Comparison of ENCODE assay signal across 22 cellular contexts in the genomic region with DNA sequence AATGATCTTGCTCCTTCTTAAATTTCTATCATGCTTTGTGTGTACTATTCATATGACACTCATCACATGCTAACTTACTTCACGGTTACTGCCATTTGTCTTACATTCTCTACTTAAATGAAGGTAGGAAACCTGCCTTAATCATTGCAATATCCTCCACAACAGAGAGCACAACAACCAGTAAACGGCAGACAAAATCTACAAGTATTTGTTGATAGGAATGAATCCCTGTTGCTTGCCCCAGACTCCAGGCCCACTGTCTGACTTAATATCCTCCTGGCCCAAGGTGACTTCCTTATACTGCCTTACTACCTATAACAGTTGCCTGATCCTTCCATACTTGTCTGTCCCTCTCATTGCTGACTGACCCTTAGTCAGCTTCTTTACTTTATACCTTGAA. TPM values are rescaled to one million over a fixed set of nuclear protein-coding genes. Genes with fewer than 3 reads are reported as not detected.
DNase-seq lines count a peak whose midpoint lies in the region; ATAC-seq and TF ChIP-seq lines count a peak whose summit lies in the region.
"Had no signal": no experiment of that assay in that cellular context is flagged by ENCODE, and none has a peak within 500 bp of the region (broad histone marks: within the 10 kb centered on the region; RNA-seq: fewer than 3 reads in every experiment).

No MANE protein-coding gene starts in this region.

- H3K4me3 ChIP-seq in NB4 (ENCODE audit: low read depth, low read length) (peak overlapping the region; percentile 84), endodermal cell (ENCODE audit: low read length) (peak overlapping the region; percentile 96), skeletal muscle tissue (ENCODE audit: low read length in 3 of 3) (peak overlapping the region in 1 of 3 donors; percentile 4)
- H3K4me3 ChIP-seq: coronary artery, gastroesophageal sphincter, tibial artery had no signal

- H3K27me3 Mint-ChIP-seq in activated CD4-positive, alpha-beta T cell treated with anti-CD3 and anti-CD28 coated beads, Interleukin-2, amount 10 ng/mL, durations not matched to agents 7 days and 5 days: peaks cover 2% of the 10 kb centered on the region
- no peaks in the 10 kb centered on the region for H3K27me3 Mint-ChIP-seq in endodermal cell (ENCODE audit: insufficient read depth)
- H3K27me3 Mint-ChIP-seq: activated naive CD8-positive, alpha-beta T cell treated with anti-CD3 and anti-CD28 coated beads, Interleukin-2, amount 10 ng/mL, durations not matched to agents 7 days and 5 days; activated T-cell treated with anti-CD3 and anti-CD28 coated beads, Interleukin-2, amount 50 U/mL, for 24 hours; stimulated activated memory B cell treated with anti-CD40 and anti-IgM and Interleukin-4, amounts not matched to agents 10 μg/mL and 1 μg/mL and 100 μg/mL, for 72 hours had no signal

- no peak for TF ChIP-seq POLR2A in NB4 (IDR thresholded peaks at IDR 0.05; ENCODE audit: extremely low read depth, insufficient read length)

- 90 to 100% methylated on average over 1 to 2 of the region's 2 CpGs for WGBS in endodermal cell (ENCODE audit: insufficient coverage in 1 of 2, insufficient read length in 1 of 2), 2 experiments

- no peak for DNase-seq in activated CD4-positive, alpha-beta T cell treated with anti-CD3 and anti-CD28 coated beads, Interleukin-2, amount 10 ng/mL, durations not matched to agents 7 days and 5 days
- DNase-seq in activated CD4-positive, alpha-beta T cell treated with anti-CD3 and anti-CD28 coated beads for 48 hours: no peak
- DNase-seq in NB4 (ENCODE audit: low read depth): peak; percentile 35
- DNase-seq in endodermal cell: no peak
- DNase-seq in HPDE6-E6E7 (ENCODE audit: extremely low spot score): no peak
- no peak for DNase-seq in cortex of kidney (lab: John Stamatoyannopoulos, UW)
- DNase-seq: activated CD4-positive, alpha-beta T cell treated with anti-CD3 and anti-CD28 coated beads, Interleukin-2, amount 50 U/mL, for 48 hours; activated naive CD8-positive, alpha-beta T cell treated with anti-CD3 and anti-CD28 coated beads, Interleukin-2, amount 10 ng/mL, durations not matched to agents 7 days and 5 days; activated T-cell treated with anti-CD3 and anti-CD28 coated beads, Interleukin-2, amount 50 U/mL, for 24 hours; brain microvascular endothelial cell; NCI-H2227 treated with DMSO at 0.1 percent for 48 hours; NK-92 treated with Interleukin-12 subunit alpha and Interleukin-12 subunit beta, amount 100 ng/mL, for 24 hours; retina; stimulated activated CD4-positive, alpha-beta T cell treated with anti-CD3 and anti-CD28 coated beads, Interleukin-15, amount 100 ng/mL, for 24 hours; T-helper 1 cell; tibial artery had no signal

- peaks cover 9% of the 10 kb centered on the region for H3K36me3 Mint-ChIP-seq in activated CD4-positive, alpha-beta T cell treated with anti-CD3 and anti-CD28 coated beads, Interleukin-2, amount 10 ng/mL, durations not matched to agents 7 days and 5 days (ENCODE audit: low read depth)
- peaks cover 3% of the 10 kb centered on the region for H3K36me3 Mint-ChIP-seq in endodermal cell (ENCODE audit: low read depth)
- H3K36me3 Mint-ChIP-seq: CD14-positive monocyte had no signal

- H3K9me3 ChIP-seq in endodermal cell (ENCODE audit: control insufficient read depth, low read length) (no peaks in the 10 kb centered on the region), skeletal muscle tissue (ENCODE audit: control insufficient read depth in 3 of 3, low read length in 3 of 3) (no peaks in the 10 kb centered on the region)
- H3K9me3 ChIP-seq: gastroesophageal sphincter, tibial artery had no signal

- H3K27ac ChIP-seq in endodermal cell (ENCODE audit: low read depth, low read length) (no peak overlapping the region), skeletal muscle tissue (ENCODE audit: low read depth, low read length) (peak overlapping the region; percentile 2)
- H3K27ac ChIP-seq: brain microvascular endothelial cell, coronary artery, tibial artery had no signal

- CTCF ChIA-PET in activated CD4-positive, alpha-beta T cell treated with anti-CD3 and anti-CD28 coated beads, Interleukin-2, amount 10 ng/mL, durations not matched to agents 7 days and 5 days (lab: Charles Lee): interaction anchor here (0.9 kb wide), 1 partner anchor 9 kb away, joined by 3 read pairs; no protein-coding TSS in a partner anchor

- H3K36me3 ChIP-seq in endodermal cell (ENCODE audit: control insufficient read depth, insufficient read depth, low read length): no peaks in the 10 kb centered on the region
- no peaks in the 10 kb centered on the region for H3K36me3 ChIP-seq in skeletal muscle tissue (ENCODE audit: control insufficient read depth in 3 of 3, insufficient read depth in 3 of 3, low read length in 3 of 3)
- H3K36me3 ChIP-seq: brain microvascular endothelial cell, gastroesophageal sphincter, tibial artery had no signal

- peak overlapping the region; percentile 98 for H3K4me3 Mint-ChIP-seq in activated CD4-positive, alpha-beta T cell treated with anti-CD3 and anti-CD28 coated beads, Interleukin-2, amount 10 ng/mL, durations not matched to agents 7 days and 5 days
- no peak overlapping the region for H3K4me3 Mint-ChIP-seq in endodermal cell
- H3K4me3 Mint-ChIP-seq: activated T-cell treated with anti-CD3 and anti-CD28 coated beads, Interleukin-2, amount 50 U/mL, for 24 hours; stimulated activated memory B cell treated with anti-CD40 and anti-IgM and Interleukin-4, amounts not matched to agents 10 μg/mL and 1 μg/mL and 100 μg/mL, for 72 hours had no signal

- TF ChIP-seq CTCF in NB4 (IDR thresholded peaks at IDR 0.05; ENCODE audit: low read depth, low read length) (no peak), endodermal cell (conservative IDR thresholded peaks at IDR 0.05) (no peak)

- peaks cover 13% of the 10 kb centered on the region for H3K4me1 Mint-ChIP-seq in activated CD4-positive, alpha-beta T cell treated with anti-CD3 and anti-CD28 coated beads, Interleukin-2, amount 10 ng/mL, durations not matched to agents 7 days and 5 days
- peaks cover 7% of the 10 kb centered on the region for H3K4me1 Mint-ChIP-seq in endodermal cell

- H3K4me1 ChIP-seq in endodermal cell (ENCODE audit: control insufficient read depth, insufficient read depth, low read length) (peaks cover 11% of the 10 kb centered on the region), skeletal muscle tissue (ENCODE audit: control insufficient read depth in 3 of 3, insufficient read depth in 3 of 3, low read length in 3 of 3) (peaks cover 27 to 48% (median 46%) of the 10 kb centered on the region in 3 donors)

- ATAC-seq in GM18867 (IDR thresholded peaks at IDR 0.05; ENCODE audit: unreplicated experiment): no peak
- ATAC-seq: gastroesophageal sphincter; stimulated activated memory B cell treated with anti-CD40 and anti-IgM and Interleukin-4, amounts not matched to agents 10 μg/mL and 1 μg/mL and 100 μg/mL, for 72 hours had no signal

- H3K9ac ChIP-seq in endodermal cell (ENCODE audit: extremely low read depth, low read length, poor library complexity, severe bottlenecking) (no peak overlapping the region), skeletal muscle tissue (ENCODE audit: low read depth in 1 of 3, low read length in 3 of 3) (peak overlapping the region in 1 of 3 donors; percentile 11)

- H3K9me3 Mint-ChIP-seq in activated CD4-positive, alpha-beta T cell treated with anti-CD3 and anti-CD28 coated beads, Interleukin-2, amount 10 ng/mL, durations not matched to agents 7 days and 5 days: no peaks in the 10 kb centered on the region
- H3K9me3 Mint-ChIP-seq in endodermal cell: no peaks in the 10 kb centered on the region
- H3K9me3 Mint-ChIP-seq: activated naive CD8-positive, alpha-beta T cell treated with anti-CD3 and anti-CD28 coated beads, Interleukin-2, amount 10 ng/mL, durations not matched to agents 7 days and 5 days; activated T-cell treated with anti-CD3 and anti-CD28 coated beads, Interleukin-2, amount 50 U/mL, for 24 hours; stimulated activated memory B cell treated with anti-CD40 and anti-IgM and Interleukin-4, amounts not matched to agents 10 μg/mL and 1 μg/mL and 100 μg/mL, for 72 hours had no signal

- POLR2A ChIA-PET in activated CD4-positive, alpha-beta T cell treated with anti-CD3 and anti-CD28 coated beads, Interleukin-2, amount 10 ng/mL, durations not matched to agents 7 days and 5 days (lab: Charles Lee): interaction anchor here (0.6 kb wide), 1 partner anchor 94 kb away, joined by 3 read pairs; no protein-coding TSS in a partner anchor

- H3K27ac Mint-ChIP-seq in activated CD4-positive, alpha-beta T cell treated with anti-CD3 and anti-CD28 coated beads, Interleukin-2, amount 10 ng/mL, durations not matched to agents 7 days and 5 days: no peak overlapping the region
- H3K27ac Mint-ChIP-seq in endodermal cell: no peak overlapping the region
- H3K27ac Mint-ChIP-seq: activated naive CD8-positive, alpha-beta T cell treated with anti-CD3 and anti-CD28 coated beads, Interleukin-2, amount 10 ng/mL, durations not matched to agents 7 days and 5 days; stimulated activated memory B cell treated with anti-CD40 and anti-IgM and Interleukin-4, amounts not matched to agents 10 μg/mL and 1 μg/mL and 100 μg/mL, for 72 hours had no signal

- H3K27me3 ChIP-seq in endodermal cell (ENCODE audit: control insufficient read depth, insufficient read depth, low read length, poor library complexity, severe bottlenecking) (no peaks in the 10 kb centered on the region), skeletal muscle tissue (ENCODE audit: control insufficient read depth in 3 of 3, insufficient read depth in 3 of 3, low read length in 3 of 3) (no peaks in the 10 kb centered on the region)
- H3K27me3 ChIP-seq: brain microvascular endothelial cell, gastroesophageal sphincter, tibial artery had no signal

RNA-seq across cellular contexts. Expression of a gene that starts 3.5 kb away (rescaled TPM):
- 10 to 100 TPM; 78.5 to 79.6 TPM for total RNA-seq in activated CD4-positive, alpha-beta T cell treated with anti-CD3 and anti-CD28 coated beads, Interleukin-2, amount 10 ng/mL, durations not matched to agents 7 days and 5 days
- total RNA-seq in endodermal cell: 10 to 100 TPM; 57.4 to 59.5 TPM
- polyA plus RNA-seq in endodermal cell (2013, experiment 1 of 2): 46.4 TPM
- polyA plus RNA-seq in endodermal cell (2013, experiment 2 of 2): 44.5 TPM
- 39.1 TPM for total RNA-seq in skeletal muscle tissue
